1 cellular context compared by ENCODE assay signal in the genomic region with DNA sequence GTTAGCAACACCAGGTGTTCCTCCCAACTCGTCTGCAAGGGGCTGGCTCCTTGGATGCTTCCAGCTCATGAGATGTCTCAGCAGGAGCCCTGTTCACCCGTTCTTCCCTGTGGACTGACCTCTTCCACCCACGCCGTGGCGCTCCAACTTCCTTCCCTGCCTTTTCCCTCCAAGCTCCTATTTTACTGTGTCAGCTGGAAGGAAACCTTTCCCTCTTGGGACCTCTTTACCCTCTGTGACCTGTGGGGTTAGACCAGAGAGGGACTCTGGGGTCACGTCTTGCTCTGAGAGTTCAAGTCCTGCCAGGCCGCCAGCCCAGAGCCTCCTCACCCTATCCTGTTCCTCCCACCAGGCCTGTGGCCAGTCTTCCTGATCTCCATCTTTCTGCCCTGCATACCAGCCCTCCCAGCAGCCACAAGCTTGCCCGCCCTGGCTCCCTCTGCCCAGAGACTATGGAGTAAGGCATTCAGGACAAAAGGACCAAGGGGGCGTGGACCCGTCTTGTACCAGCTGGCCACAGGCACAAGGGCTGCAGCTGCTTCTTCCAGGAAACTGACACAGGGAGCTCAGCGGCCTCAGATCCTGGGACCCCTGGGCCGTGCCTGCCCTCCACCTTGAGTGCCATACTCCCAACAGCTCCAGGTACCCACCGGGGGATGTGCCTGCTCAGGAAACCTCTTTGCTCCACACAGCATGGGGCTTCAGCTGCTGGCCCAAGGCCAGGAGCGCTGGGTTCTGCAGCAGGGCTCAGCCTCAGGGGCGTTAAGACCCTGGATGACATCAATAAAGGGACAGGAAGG.
A peak's percentile ranks its signal among the peaks of the same experiment; 100 is the strongest.
TF ChIP-seq lines count a peak whose summit lies in the region.

No MANE protein-coding gene starts in this region.

TF ChIP-seq in K562, 482 proteins besides CTCF, POLR2A, EP300 and RAD21:
- TF ChIP-seq RBFOX2 (IDR thresholded peaks at IDR 0.05; ENCODE audit: low read depth, low read length) (peak; percentile 52), SUPT5H (IDR thresholded peaks at IDR 0.05) (peak; percentile 71), POLR2B (IDR thresholded peaks at IDR 0.05; ENCODE audit: low read depth, partially characterized antibody) (peak; percentile 45), ZBED1 (IDR thresholded peaks at IDR 0.05) (peak; percentile 73; the same call in 1 of the 2 replicates), POLR2AphosphoS2 (IDR thresholded peaks at IDR 0.05; ENCODE audit: low read length) (peak; percentile 13), MYNN (IDR thresholded peaks at IDR 0.05) (0 out of 2 replicates have a peak, but pooled peaks have one; percentile 15), MYNN (CRISPR knock-in tag; IDR thresholded peaks at IDR 0.05) (no peak), CBFA2T3 (IDR thresholded peaks at IDR 0.05) (no peak), SMC3 (conservative IDR thresholded peaks at IDR 0.05; ENCODE audit: insufficient read depth, low read depth, low read length) (no peak), NFIC (IDR thresholded peaks at IDR 0.05) (peak; percentile 80), ZNF316 (IDR thresholded peaks at IDR 0.05) (no peak), POLR2G (IDR thresholded peaks at IDR 0.05; ENCODE audit: low read depth, low read length) (peak; percentile 71; the same call in 1 of the 2 replicates), CREB1 (IDR thresholded peaks at IDR 0.05) (0 out of 2 replicates have a peak, but pooled peaks have one; percentile 6), CREB1 (CRISPR knock-in tag; IDR thresholded peaks at IDR 0.05) (no peak)
- TF ChIP-seq, protein P1, sequence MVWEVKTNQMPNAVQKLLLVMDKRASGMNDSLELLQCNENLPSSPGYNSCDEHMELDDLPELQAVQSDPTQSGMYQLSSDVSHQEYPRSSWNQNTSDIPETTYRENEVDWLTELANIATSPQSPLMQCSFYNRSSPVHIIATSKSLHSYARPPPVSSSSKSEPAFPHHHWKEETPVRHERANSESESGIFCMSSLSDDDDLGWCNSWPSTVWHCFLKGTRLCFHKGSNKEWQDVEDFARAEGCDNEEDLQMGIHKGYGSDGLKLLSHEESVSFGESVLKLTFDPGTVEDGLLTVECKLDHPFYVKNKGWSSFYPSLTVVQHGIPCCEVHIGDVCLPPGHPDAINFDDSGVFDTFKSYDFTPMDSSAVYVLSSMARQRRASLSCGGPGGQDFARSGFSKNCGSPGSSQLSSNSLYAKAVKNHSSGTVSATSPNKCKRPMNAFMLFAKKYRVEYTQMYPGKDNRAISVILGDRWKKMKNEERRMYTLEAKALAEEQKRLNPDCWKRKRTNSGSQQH (CRISPR knock-in tag; IDR thresholded peaks at IDR 0.05) = no peak
- TF ChIP-seq, protein P2, sequence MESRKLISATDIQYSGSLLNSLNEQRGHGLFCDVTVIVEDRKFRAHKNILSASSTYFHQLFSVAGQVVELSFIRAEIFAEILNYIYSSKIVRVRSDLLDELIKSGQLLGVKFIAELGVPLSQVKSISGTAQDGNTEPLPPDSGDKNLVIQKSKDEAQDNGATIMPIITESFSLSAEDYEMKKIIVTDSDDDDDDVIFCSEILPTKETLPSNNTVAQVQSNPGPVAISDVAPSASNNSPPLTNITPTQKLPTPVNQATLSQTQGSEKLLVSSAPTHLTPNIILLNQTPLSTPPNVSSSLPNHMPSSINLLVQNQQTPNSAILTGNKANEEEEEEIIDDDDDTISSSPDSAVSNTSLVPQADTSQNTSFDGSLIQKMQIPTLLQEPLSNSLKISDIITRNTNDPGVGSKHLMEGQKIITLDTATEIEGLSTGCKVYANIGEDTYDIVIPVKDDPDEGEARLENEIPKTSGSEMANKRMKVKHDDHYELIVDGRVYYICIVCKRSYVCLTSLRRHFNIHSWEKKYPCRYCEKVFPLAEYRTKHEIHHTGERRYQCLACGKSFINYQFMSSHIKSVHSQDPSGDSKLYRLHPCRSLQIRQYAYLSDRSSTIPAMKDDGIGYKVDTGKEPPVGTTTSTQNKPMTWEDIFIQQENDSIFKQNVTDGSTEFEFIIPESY (CRISPR knock-in tag; IDR thresholded peaks at IDR 0.05) = peak; percentile 11; the same call in 1 of the 2 replicates
- TF ChIP-seq, protein P3, sequence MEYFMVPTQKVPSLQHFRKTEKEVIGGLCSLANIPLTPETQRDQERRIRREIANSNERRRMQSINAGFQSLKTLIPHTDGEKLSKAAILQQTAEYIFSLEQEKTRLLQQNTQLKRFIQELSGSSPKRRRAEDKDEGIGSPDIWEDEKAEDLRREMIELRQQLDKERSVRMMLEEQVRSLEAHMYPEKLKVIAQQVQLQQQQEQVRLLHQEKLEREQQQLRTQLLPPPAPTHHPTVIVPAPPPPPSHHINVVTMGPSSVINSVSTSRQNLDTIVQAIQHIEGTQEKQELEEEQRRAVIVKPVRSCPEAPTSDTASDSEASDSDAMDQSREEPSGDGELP (CRISPR knock-in tag; IDR thresholded peaks at IDR 0.05; ENCODE audit: borderline replicate concordance) = peak; percentile 20; the same call in 1 of the 2 replicates
- TF ChIP-seq, protein P4, sequence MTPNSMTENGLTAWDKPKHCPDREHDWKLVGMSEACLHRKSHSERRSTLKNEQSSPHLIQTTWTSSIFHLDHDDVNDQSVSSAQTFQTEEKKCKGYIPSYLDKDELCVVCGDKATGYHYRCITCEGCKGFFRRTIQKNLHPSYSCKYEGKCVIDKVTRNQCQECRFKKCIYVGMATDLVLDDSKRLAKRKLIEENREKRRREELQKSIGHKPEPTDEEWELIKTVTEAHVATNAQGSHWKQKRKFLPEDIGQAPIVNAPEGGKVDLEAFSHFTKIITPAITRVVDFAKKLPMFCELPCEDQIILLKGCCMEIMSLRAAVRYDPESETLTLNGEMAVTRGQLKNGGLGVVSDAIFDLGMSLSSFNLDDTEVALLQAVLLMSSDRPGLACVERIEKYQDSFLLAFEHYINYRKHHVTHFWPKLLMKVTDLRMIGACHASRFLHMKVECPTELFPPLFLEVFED (CRISPR knock-in tag; conservative IDR thresholded peaks at IDR 0.05) = 0 out of 2 replicates have a peak, but pooled peaks have one; percentile 55
